In genomic region chr14:22598099-22598895, GRCh38 we compare ENCODE assay signal across 1 cellular context.
TF ChIP-seq lines count a peak whose summit lies in the region.

Gene ABHD4 (plus strand): TSS chr14:22598300. CDS start chr14:22598307, 7 bp downstream.

TF ChIP-seq in HEK293, 187 proteins besides CTCF, POLR2A, EP300 and RAD21 (continued from another document and continues in another):
- TF ChIP-seq PATZ1 (tag by site-specific recombination; IDR thresholded peaks at IDR 0.05) (peak; percentile 71), ZNF473 (tag by site-specific recombination; IDR thresholded peaks at IDR 0.05) (no peak), ZNF394 (tag by site-specific recombination; IDR thresholded peaks at IDR 0.05; ENCODE audit: borderline replicate concordance) (peak; percentile 51; the same call in 1 of the 2 replicates), ZNF302 (tag by site-specific recombination; IDR thresholded peaks at IDR 0.05; ENCODE audit: low read depth) (no peak), ZNF221 (tag by site-specific recombination; IDR thresholded peaks at IDR 0.05; ENCODE audit: borderline replicate concordance) (no peak), ZNF426 (tag by site-specific recombination; IDR thresholded peaks at IDR 0.05) (no peak), ZNF311 (tag by site-specific recombination; IDR thresholded peaks at IDR 0.05; ENCODE audit: borderline replicate concordance) (no peak), HOXA7 (CRISPR knock-in tag; IDR thresholded peaks at IDR 0.05; ENCODE audit: borderline replicate concordance) (no peak), ZNF132 (tag by site-specific recombination; IDR thresholded peaks at IDR 0.05; ENCODE audit: borderline replicate concordance) (no peak), ZNF660 (tag by site-specific recombination; IDR thresholded peaks at IDR 0.05) (no peak), ZNF830 (tag by site-specific recombination; IDR thresholded peaks at IDR 0.05; ENCODE audit: low read depth) (no peak), ZNF24 (tag by site-specific recombination; IDR thresholded peaks at IDR 0.05) (no peak), ZNF704 (tag by site-specific recombination; IDR thresholded peaks at IDR 0.05) (no peak), PRDM4 (tag by site-specific recombination; IDR thresholded peaks at IDR 0.05) (no peak), GLIS1 (tag by site-specific recombination; IDR thresholded peaks at IDR 0.05) (peak; percentile 59), ZNF626 (tag by site-specific recombination; IDR thresholded peaks at IDR 0.05) (no peak), ZNF404 (tag by site-specific recombination; IDR thresholded peaks at IDR 0.05) (no peak), ZBTB21 (tag by site-specific recombination; IDR thresholded peaks at IDR 0.05) (no peak), ZNF274 (IDR thresholded peaks at IDR 0.05; ENCODE audit: low read length) (no peak), ZNF274 (tag by site-specific recombination; IDR thresholded peaks at IDR 0.05; ENCODE audit: borderline replicate concordance) (no peak), ZNF791 (tag by site-specific recombination; IDR thresholded peaks at IDR 0.05) (no peak), ZNF449 (tag by site-specific recombination; IDR thresholded peaks at IDR 0.05) (no peak), ZNF629 (tag by site-specific recombination; IDR thresholded peaks at IDR 0.05) (no peak), SP2 (tag by site-specific recombination; IDR thresholded peaks at IDR 0.05) (peak; percentile 76), IKZF3 (tag by site-specific recombination; IDR thresholded peaks at IDR 0.05) (peak; percentile 59; the same call in 1 of the 2 replicates), ZNF391 (tag by site-specific recombination; IDR thresholded peaks at IDR 0.05; ENCODE audit: borderline replicate concordance, low read depth) (no peak), KLF1 (tag by site-specific recombination; IDR thresholded peaks at IDR 0.05) (peak; percentile 30; the same call in 1 of the 2 replicates), ZNF398 (tag by site-specific recombination; IDR thresholded peaks at IDR 0.05) (no peak), KLF16 (tag by site-specific recombination; IDR thresholded peaks at IDR 0.05) (peak; percentile 66; the same call in 1 of the 2 replicates), ZNF157 (tag by site-specific recombination; IDR thresholded peaks at IDR 0.05) (no peak), ZNF488 (tag by site-specific recombination; IDR thresholded peaks at IDR 0.05) (no peak), ZNF223 (tag by site-specific recombination; IDR thresholded peaks at IDR 0.05) (no peak), ZBTB44 (tag by site-specific recombination; IDR thresholded peaks at IDR 0.05) (no peak), KLF8 (tag by site-specific recombination; IDR thresholded peaks at IDR 0.05) (peak; percentile 58; the same call in 1 of the 2 replicates), ZBTB8A (tag by site-specific recombination; IDR thresholded peaks at IDR 0.05) (peak; percentile 44; the same call in 1 of the 2 replicates), ZNF843 (tag by site-specific recombination; IDR thresholded peaks at IDR 0.05) (no peak), MZF1 (tag by site-specific recombination; IDR thresholded peaks at IDR 0.05; ENCODE audit: borderline replicate concordance) (no peak), ZNF513 (tag by site-specific recombination; IDR thresholded peaks at IDR 0.05) (no peak), ZFP37 (tag by site-specific recombination; IDR thresholded peaks at IDR 0.05) (no peak), ZNF239 (tag by site-specific recombination; IDR thresholded peaks at IDR 0.05) (no peak), ZNF639 (tag by site-specific recombination; IDR thresholded peaks at IDR 0.05) (no peak), ELK4 (IDR thresholded peaks at IDR 0.05; ENCODE audit: borderline replicate concordance, low read depth, low read length) (no peak), ZNF202 (tag by site-specific recombination; IDR thresholded peaks at IDR 0.05; ENCODE audit: borderline replicate concordance) (no peak), YY2 (tag by site-specific recombination; IDR thresholded peaks at IDR 0.05) (no peak), ZNF76 (tag by site-specific recombination; IDR thresholded peaks at IDR 0.05; ENCODE audit: borderline replicate concordance, low read depth) (peak; percentile 29; the same call in 1 of the 2 replicates), ZBTB48 (tag by site-specific recombination; IDR thresholded peaks at IDR 0.05) (peak; percentile 63), BCL6B (tag by site-specific recombination; IDR thresholded peaks at IDR 0.05) (no peak), SP7 (tag by site-specific recombination; IDR thresholded peaks at IDR 0.05) (peak; percentile 47), ZNF114 (tag by site-specific recombination; IDR thresholded peaks at IDR 0.05) (no peak), ZBTB7A (tag by site-specific recombination; IDR thresholded peaks at IDR 0.05; ENCODE audit: low read depth) (no peak), ZNF571 (tag by site-specific recombination; IDR thresholded peaks at IDR 0.05) (no peak), ZNF341 (tag by site-specific recombination; IDR thresholded peaks at IDR 0.05; ENCODE audit: low read depth) (peak; percentile 84)
